ENCODE assay signal across 13 cellular contexts in genomic region chr5:138385660-138386059, GRCh38. TPM values are rescaled to one million over a fixed set of nuclear protein-coding genes. Genes with fewer than 3 reads are reported as not detected.
"Had no signal": no experiment of that assay in that cellular context is flagged by ENCODE, and none has a peak within 500 bp of the region (broad histone marks: within the 10 kb centered on the region; RNA-seq: fewer than 3 reads in every experiment).

No MANE protein-coding gene starts in this region.

- H3K9me3 Mint-ChIP-seq: activated T-cell treated with anti-CD3 and anti-CD28 coated beads, Interleukin-2, amount 50 U/mL, for 72 hours; effector memory CD8-positive, alpha-beta T cell; immature natural killer cell; natural killer cell treated with Interleukin-12 subunit alpha and Interleukin-12 subunit beta and Interleukin-15 and Interleukin-18, amount 100 ng/mL, for 72 hours had no signal

- ATAC-seq: activated T-cell treated with anti-CD3 and anti-CD28 coated beads, Interleukin-2, amount 50 U/mL, for 72 hours; effector memory CD8-positive, alpha-beta T cell; natural killer cell treated with Interleukin-12 subunit alpha and Interleukin-12 subunit beta and Interleukin-15 and Interleukin-18, amount 100 ng/mL, for 72 hours had no signal

- DNase-seq: activated CD4-positive, alpha-beta T cell treated with anti-CD3 and anti-CD28 coated beads, Interleukin-2, amount 50 U/mL, for 48 hours; activated T-cell treated with anti-CD3 and anti-CD28 coated beads, Interleukin-2, amount 50 U/mL, for 72 hours; central memory CD4-positive, alpha-beta T cell; cortex of kidney; effector memory CD8-positive, alpha-beta T cell; erythroblast; immature natural killer cell; mammary epithelial cell; SHP77 treated with DMSO at 0.1 percent for 48 hours; T-helper 2 cell; upper lobe of left lung had no signal

- H3K27me3 Mint-ChIP-seq: effector memory CD8-positive, alpha-beta T cell; natural killer cell treated with Interleukin-12 subunit alpha and Interleukin-12 subunit beta and Interleukin-15 and Interleukin-18, amount 100 ng/mL, for 72 hours had no signal

- H3K4me1 Mint-ChIP-seq: immature natural killer cell had no signal

- H3K27ac Mint-ChIP-seq: activated T-cell treated with anti-CD3 and anti-CD28 coated beads, Interleukin-2, amount 50 U/mL, for 72 hours; immature natural killer cell had no signal

- H3K4me1 ChIP-seq: ascending aorta, upper lobe of left lung had no signal

- H3K27ac ChIP-seq: ascending aorta, upper lobe of left lung had no signal

- H3K9me3 ChIP-seq: ascending aorta, upper lobe of left lung had no signal

- H3K4me3 Mint-ChIP-seq: activated T-cell treated with anti-CD3 and anti-CD28 coated beads, Interleukin-2, amount 50 U/mL, for 72 hours; effector memory CD8-positive, alpha-beta T cell; immature natural killer cell; natural killer cell treated with Interleukin-12 subunit alpha and Interleukin-12 subunit beta and Interleukin-15 and Interleukin-18, amount 100 ng/mL, for 72 hours had no signal

- H3K27me3 ChIP-seq: ascending aorta, upper lobe of left lung had no signal

RNA-seq across cellular contexts. Expression of gene CDC25C, which starts 54.1 kb away (rescaled TPM):
- total RNA-seq: ascending aorta had no signal
